In the genomic region with DNA sequence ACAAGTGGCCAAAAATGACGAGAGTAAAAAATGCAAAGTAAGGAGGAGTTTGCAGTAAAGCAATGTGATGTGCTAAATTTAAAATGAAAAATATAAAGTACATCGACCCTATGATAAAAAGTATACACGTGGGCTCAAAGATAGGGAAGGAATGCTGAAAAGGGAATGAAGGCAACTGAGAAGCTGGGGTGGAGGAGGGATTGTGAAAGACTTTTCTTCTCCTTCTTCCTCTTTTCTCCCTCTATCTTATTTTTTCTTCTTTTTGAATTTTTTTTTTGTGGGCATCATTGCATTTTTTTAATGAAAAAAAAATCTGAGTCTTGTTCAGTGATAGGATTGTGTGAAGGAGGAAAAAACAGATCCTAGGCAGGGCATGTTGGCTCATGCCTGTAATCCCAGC, we compare ENCODE assay signal across 15 cellular contexts. TPM values are rescaled to one million over a fixed set of nuclear protein-coding genes. Genes with fewer than 3 reads are reported as not detected.
A peak's percentile ranks its signal among the peaks of the same experiment; 100 is the strongest.
DNase-seq lines count a peak whose midpoint lies in the region; ATAC-seq and TF ChIP-seq lines count a peak whose summit lies in the region.
"Had no signal": no experiment of that assay in that cellular context is flagged by ENCODE, and none has a peak within 500 bp of the region (broad histone marks: within the 10 kb centered on the region; RNA-seq: fewer than 3 reads in every experiment).

No MANE protein-coding gene starts in this region.

- H3K4me1 Mint-ChIP-seq in CD4-positive, alpha-beta T cell (ENCODE audit: low read depth), result peaks cover 100% of the 10 kb centered on the region
- H3K4me1 Mint-ChIP-seq in activated T-helper 17 cell treated with anti-CD3 and anti-CD28 coated beads, Interleukin-2, amount 50 U/mL, for 72 hours, result peaks cover 58% of the 10 kb centered on the region
- peaks cover 22 to 31% of the 10 kb centered on the region in 2 donors for H3K4me1 Mint-ChIP-seq in natural killer cell

- intact Hi-C loops in CD4-positive, alpha-beta T cell (cut with DNase I, micrococcal nuclease), result loop anchor here in 1 of 2 experiments (2.0 kb wide), 1 partner anchor 16 kb away; no protein-coding TSS in a partner anchor
- intact Hi-C loops in natural killer cell (cut with micrococcal nuclease) (no loop called here), heart right ventricle (cut with DNase I) (loop anchor here in 1 of 10 donors (1.0 kb wide), 1 partner anchor 21 kb away; no protein-coding TSS in a partner anchor)

- no peak overlapping the region for H3K4me3 ChIP-seq in heart right ventricle
- H3K4me3 ChIP-seq: esophagus muscularis mucosa had no signal

- CTCF ChIA-PET in CD4-positive, alpha-beta T cell (lab: Charles Lee), result interaction anchor here (2.2 kb wide), 1 partner anchor 9 kb away, joined by 14 read pairs; no protein-coding TSS in a partner anchor

- H3K9me3 ChIP-seq in CD4-positive, alpha-beta T cell (ENCODE audit: control insufficient read depth, low read length), result no peaks in the 10 kb centered on the region
- H3K9me3 ChIP-seq in heart right ventricle, result peaks cover 0 to under 1% (median 0%) of the 10 kb centered on the region in 11 donors
- H3K9me3 ChIP-seq: esophagus muscularis mucosa had no signal

- no peak for ATAC-seq in CD4-positive, alpha-beta T cell (ENCODE audit: poor library complexity)
- no peak for ATAC-seq in activated T-helper 17 cell treated with anti-CD3 and anti-CD28 coated beads, Interleukin-2, amount 50 U/mL, for 72 hours (replicated peaks)
- ATAC-seq in natural killer cell (no peak), heart right ventricle (no peak)
- ATAC-seq: left colon, Right ventricle myocardium inferior had no signal

- peaks cover 0 to 52% (median 18%) of the 10 kb centered on the region in 9 donors for H3K4me1 ChIP-seq in heart right ventricle

- H3K9me3 Mint-ChIP-seq in CD4-positive, alpha-beta T cell, result peaks cover 2% of the 10 kb centered on the region
- peaks cover 6% of the 10 kb centered on the region for H3K9me3 Mint-ChIP-seq in activated T-helper 17 cell treated with anti-CD3 and anti-CD28 coated beads, Interleukin-2, amount 50 U/mL, for 72 hours
- no peaks in the 10 kb centered on the region for H3K9me3 Mint-ChIP-seq in natural killer cell

- WGBS in heart right ventricle, 2 donors, result 39 to 48% methylated on average over 3 of the region's 3 CpGs

- POLR2A ChIA-PET in CD4-positive, alpha-beta T cell (lab: Charles Lee), result interaction anchor here (0.8 to 5.2 kb wide), 11 partner anchors 9 to 79 kb away, joined by 3 to 58 read pairs (median 9); partner anchors contain the start of gene STK17B

- H3K4me3 Mint-ChIP-seq in CD4-positive, alpha-beta T cell, result no peak overlapping the region
- peak overlapping the region; percentile 87 for H3K4me3 Mint-ChIP-seq in activated T-helper 17 cell treated with anti-CD3 and anti-CD28 coated beads, Interleukin-2, amount 50 U/mL, for 72 hours
- H3K4me3 Mint-ChIP-seq in natural killer cell, result no peak overlapping the region

- H3K27me3 Mint-ChIP-seq in CD4-positive, alpha-beta T cell, result no peaks in the 10 kb centered on the region
- H3K27me3 Mint-ChIP-seq in activated T-helper 17 cell treated with anti-CD3 and anti-CD28 coated beads, Interleukin-2, amount 50 U/mL, for 72 hours, result no peaks in the 10 kb centered on the region
- peaks cover 0 to 2% of the 10 kb centered on the region in 2 donors for H3K27me3 Mint-ChIP-seq in natural killer cell (ENCODE audit: low read depth in 2 of 2)

- no peaks in the 10 kb centered on the region for H3K36me3 Mint-ChIP-seq in CD4-positive, alpha-beta T cell (ENCODE audit: low read depth)
- H3K36me3 Mint-ChIP-seq in activated T-helper 17 cell treated with anti-CD3 and anti-CD28 coated beads, Interleukin-2, amount 50 U/mL, for 72 hours (ENCODE audit: low read depth), result no peaks in the 10 kb centered on the region
- no peaks in the 10 kb centered on the region for H3K36me3 Mint-ChIP-seq in natural killer cell

- TF ChIP-seq CTCF in CD4-positive, alpha-beta T cell (IDR thresholded peaks at IDR 0.05), result no peak
- no peak for TF ChIP-seq CTCF in natural killer cell (IDR thresholded peaks at IDR 0.05)
- TF ChIP-seq CTCF in heart right ventricle (IDR thresholded peaks at IDR 0.05), result no peak

- no peaks in the 10 kb centered on the region for H3K27me3 ChIP-seq in CD4-positive, alpha-beta T cell (ENCODE audit: control insufficient read depth, insufficient read depth, low read length)
- H3K27me3 ChIP-seq in heart right ventricle, result no peaks in the 10 kb centered on the region
- H3K27me3 ChIP-seq: esophagus muscularis mucosa had no signal

- H3K27ac Mint-ChIP-seq in CD4-positive, alpha-beta T cell, result peak overlapping the region; percentile 97
- H3K27ac Mint-ChIP-seq in activated T-helper 17 cell treated with anti-CD3 and anti-CD28 coated beads, Interleukin-2, amount 50 U/mL, for 72 hours, result peak overlapping the region; percentile 98
- H3K27ac Mint-ChIP-seq in natural killer cell, result peak overlapping the region; percentile 13 to 57

- DNase-seq in CD4-positive, alpha-beta T cell, result no peak
- peak; percentile 58 for DNase-seq in KBM-7
- no peak for DNase-seq in natural killer cell
- no peak for DNase-seq in NCI-H187 (lab: John Stamatoyannopoulos, UW)
- no peak for DNase-seq in dedifferentiated amniotic fluid mesenchymal stem cell (ENCODE audit: extremely low spot score)
- DNase-seq in heart right ventricle, result no peak
- DNase-seq: activated CD8-positive, alpha-beta memory T cell treated with anti-CD3 and anti-CD28 coated beads, Interleukin-2, amount 50 U/mL, for 48 hours; amygdala; left colon; NCI-H524; stimulated activated CD4-positive, alpha-beta T cell treated with anti-CD3 and anti-CD28 coated beads, Interleukin-15, amount 100 ng/mL, for 24 hours had no signal

- peaks cover 0 to 55% (median 5%) of the 10 kb centered on the region in 9 donors for H3K36me3 ChIP-seq in heart right ventricle

- H3K27ac ChIP-seq in CD4-positive, alpha-beta T cell (ENCODE audit: low read depth, low read length), result peak overlapping the region; percentile 78
- no peak overlapping the region for H3K27ac ChIP-seq in heart right ventricle
- H3K27ac ChIP-seq: esophagus muscularis mucosa, KMS-11 had no signal

- in situ Hi-C loops in KBM-7 (cut with MboI; ENCODE audit: low pct_unique_long_range_greater_than_20kb, low sequenced_read_pairs), result no loop called here

RNA-seq across cellular contexts. Expression of gene STK17B, which starts 57.6 kb away (rescaled TPM):
- total RNA-seq in CD4-positive, alpha-beta T cell, result 100 to 1,000 TPM; 645 to 648 TPM
- total RNA-seq in activated T-helper 17 cell treated with anti-CD3 and anti-CD28 coated beads, Interleukin-2, amount 50 U/mL, for 72 hours, result 100 to 1,000 TPM; 168 to 190 TPM
- total RNA-seq in natural killer cell, result 100 to 1,000 TPM; 295 to 390 (median 380) TPM
- 10 to 100 TPM in 1 of 10 donors, 1 to 10 TPM in 9; 2.6 to 20.4 (median 4.4) TPM for total RNA-seq in heart right ventricle
- polyA plus RNA-seq in heart right ventricle, result 1 to 10 TPM; 2.0 TPM

Comparison
In these comparisons a context has a peak if more than half of its experiments do, and no peak if none do; other contexts are left out.
1. H3K27ac Mint-ChIP-seq: peak in every context shown above with its lines; median percentile 98 in activated T-helper 17 cell treated with anti-CD3 and anti-CD28 coated beads, Interleukin-2, amount 50 U/mL, for 72 hours; 97 in CD4-positive, alpha-beta T cell; 35 in natural killer cell.
2. RNA of gene STK17B, which starts 57.6 kb away (total RNA-seq): 645 to 648 TPM in CD4-positive, alpha-beta T cell, 295 to 390 TPM in natural killer cell and 168 to 190 TPM in activated T-helper 17 cell treated with anti-CD3 and anti-CD28 coated beads, Interleukin-2, amount 50 U/mL, for 72 hours; 2.6 to 20.4 TPM in heart right ventricle; every median in the first group is over 4 times any median in the second.